In genomic region chr1:41890841-41891311, GRCh38 we compare ENCODE assay signal across 8 cellular contexts. TPM values are rescaled to one million over a fixed set of nuclear protein-coding genes. Genes with fewer than 3 reads are reported as not detected.
A peak's percentile ranks its signal among the peaks of the same experiment; 100 is the strongest.
DNase-seq lines count a peak whose midpoint lies in the region; ATAC-seq and TF ChIP-seq lines count a peak whose summit lies in the region.

No MANE protein-coding gene starts in this region.

- BruUV-seq in IMR-90 (replicated peaks; lab: Mats Ljungman, UMichigan): no TSS peak

- H2BK20ac ChIP-seq in IMR-90 (ENCODE audit: low read depth, low read length): no peak overlapping the region

- H3K4me3 ChIP-seq in IMR-90 (ENCODE audit: insufficient read depth, low read depth, low read length): no peak overlapping the region
- H3K4me3 ChIP-seq in skin epidermis: peak overlapping the region in 2 of 7 experiments; percentile 15 to 19

- no peak overlapping the region for H3K27ac ChIP-seq in IMR-90 (ENCODE audit: insufficient read depth, low read length)
- H3K27ac ChIP-seq in skin epidermis: peak overlapping the region in 19 of 21 experiments; percentile 12 to 95 (median 72)

- H3K9ac ChIP-seq in IMR-90 (ENCODE audit: low read depth, low read length): peak overlapping the region; percentile 7; the same call in 1 of the 2 replicates

- no CpG with 5 or more reads among the region's 6 CpGs for WGBS in IMR-90 (ENCODE audit: extremely low coverage in 2 of 2, insufficient read length in 1 of 2), 2 experiments

- 0 out of 2 replicates have a peak overlapping the region, but pooled peaks have one; percentile 13 for H3K14ac ChIP-seq in IMR-90 (replicated peaks; ENCODE audit: low read depth, low read length)

- no peaks in the 10 kb centered on the region for H3K79me1 ChIP-seq in IMR-90 (ENCODE audit: low read depth in 1 of 2, low read length in 2 of 2)

- no peaks in the 10 kb centered on the region for H4K20me1 ChIP-seq in IMR-90 (ENCODE audit: insufficient read depth, low read length)

- peak overlapping the region; percentile 10; the same call in 1 of the 2 replicates for H3K23ac ChIP-seq in IMR-90 (ENCODE audit: low read depth, low read length)

- H3K36me3 Mint-ChIP-seq in activated CD4-positive, alpha-beta memory T cell treated with anti-CD3 and anti-CD28 coated beads, Interleukin-2, amount 10 ng/mL, durations not matched to agents 7 days and 5 days (ENCODE audit: low read depth): peaks cover 4% of the 10 kb centered on the region

- intact Hi-C loops in IMR-90 (cut with micrococcal nuclease) (no loop called here), left cardiac atrium (cut with DNase I) (no loop called here)

- H2AK9ac ChIP-seq in IMR-90 (replicated peaks; ENCODE audit: low read depth, low read length, poor library complexity): no peak overlapping the region

- peaks cover 10% of the 10 kb centered on the region for H3K4me1 ChIP-seq in IMR-90 (ENCODE audit: control insufficient read depth, insufficient read depth, low read length)

- no peak overlapping the region for H3K18ac ChIP-seq in IMR-90 (ENCODE audit: low read depth, low read length)

- dilution Hi-C loops in IMR-90 (cut with HindIII; ENCODE audit: low sequenced_read_pairs, unreplicated experiment): no loop called here

- peak overlapping the region; percentile 30; the same call in 1 of the 2 replicates for H2BK120ac ChIP-seq in IMR-90 (ENCODE audit: low read depth, low read length)

- CTCF ChIA-PET in IMR-90 (lab: Yijun Ruan, JAX): interaction anchor here (1.4 kb wide), 1 partner anchor 42 kb away, joined by 3 read pairs; no protein-coding TSS in a partner anchor
- CTCF ChIA-PET in activated CD4-positive, alpha-beta memory T cell treated with anti-CD3 and anti-CD28 coated beads, Interleukin-2, amount 10 ng/mL, durations not matched to agents 7 days and 5 days (lab: Charles Lee): interaction anchor here (0.9 to 4.0 kb wide), 17 partner anchors 12 to 316 kb away, joined by 3 to 72 read pairs (median 5); partner anchors contain the start of gene HIVEP3

- H3K4ac ChIP-seq in IMR-90 (ENCODE audit: low read depth, low read length): peak overlapping the region; percentile 42; the same call in 1 of the 2 replicates

- H2AK5ac ChIP-seq in IMR-90 (ENCODE audit: low read depth, low read length): no peak overlapping the region

- no peaks in the 10 kb centered on the region for H3K9me3 Mint-ChIP-seq in activated CD4-positive, alpha-beta memory T cell treated with anti-CD3 and anti-CD28 coated beads, Interleukin-2, amount 10 ng/mL, durations not matched to agents 7 days and 5 days

- H4K91ac ChIP-seq in IMR-90 (ENCODE audit: insufficient read depth, low read depth, low read length): peak overlapping the region; percentile 24; the same call in 1 of the 2 replicates

- POLR2A ChIA-PET in IMR-90 (lab: Charles Lee; ENCODE audit: unreplicated experiment): no interaction called here
- POLR2A ChIA-PET in activated CD4-positive, alpha-beta memory T cell treated with anti-CD3 and anti-CD28 coated beads, Interleukin-2, amount 10 ng/mL, durations not matched to agents 7 days and 5 days (lab: Charles Lee): interaction anchor here (0.7 to 8.4 kb wide), 14 partner anchors 8 to 317 kb away, joined by 3 to 231 read pairs (median 4); partner anchors contain the start of gene HIVEP3

- ATAC-seq in IMR-90 (ENCODE audit: low read depth) (peak; percentile 33), left cardiac atrium (peak; percentile 72 to 89), HG02642 (IDR thresholded peaks at IDR 0.05; ENCODE audit: poor library complexity, unreplicated experiment) (no peak), GM18868 (IDR thresholded peaks at IDR 0.05; ENCODE audit: unreplicated experiment) (no peak)

- TF ChIP-seq RAD21 in IMR-90 (IDR thresholded peaks at IDR 0.05; ENCODE audit: low read length): no peak

- H4K5ac ChIP-seq in IMR-90 (ENCODE audit: low read depth, low read length): peak overlapping the region; percentile 31; the same call in 1 of the 2 replicates

- H3K4me1 Mint-ChIP-seq in activated CD4-positive, alpha-beta memory T cell treated with anti-CD3 and anti-CD28 coated beads, Interleukin-2, amount 10 ng/mL, durations not matched to agents 7 days and 5 days: peaks cover 73% of the 10 kb centered on the region

- H3K27me3 Mint-ChIP-seq in activated CD4-positive, alpha-beta memory T cell treated with anti-CD3 and anti-CD28 coated beads, Interleukin-2, amount 10 ng/mL, durations not matched to agents 7 days and 5 days: no peaks in the 10 kb centered on the region

- H3K4me3 Mint-ChIP-seq in activated CD4-positive, alpha-beta memory T cell treated with anti-CD3 and anti-CD28 coated beads, Interleukin-2, amount 10 ng/mL, durations not matched to agents 7 days and 5 days: peak overlapping the region; percentile 79

- no peaks in the 10 kb centered on the region for H3K36me3 ChIP-seq in IMR-90 (ENCODE audit: control insufficient read depth, insufficient read depth, low read length)

- no peak for TF ChIP-seq CTCF in IMR-90 (conservative IDR thresholded peaks at IDR 0.05; ENCODE audit: low read depth, low read length)

- peak overlapping the region; percentile 94 for H3K27ac Mint-ChIP-seq in activated CD4-positive, alpha-beta memory T cell treated with anti-CD3 and anti-CD28 coated beads, Interleukin-2, amount 10 ng/mL, durations not matched to agents 7 days and 5 days

- no peak overlapping the region for H3K56ac ChIP-seq in IMR-90 (ENCODE audit: extremely low read depth, insufficient read depth, low read length)

- H2BK15ac ChIP-seq in IMR-90 (ENCODE audit: low read depth, low read length): peak overlapping the region; percentile 55; the same call in 1 of the 3 replicates

- peak overlapping the region; percentile 89 for H2AFZ ChIP-seq in IMR-90 (replicated peaks; ENCODE audit: low read length, poor library complexity)

- no peaks in the 10 kb centered on the region for H3K27me3 ChIP-seq in IMR-90 (ENCODE audit: control insufficient read depth, insufficient read depth, low read length)

- H4K8ac ChIP-seq in IMR-90 (ENCODE audit: low read depth in 2 of 2, low read length in 2 of 2): peak overlapping the region; percentile 58 to 77

- H3K9me3 ChIP-seq in IMR-90 (ENCODE audit: control insufficient read depth, insufficient read depth, low read length): no peaks in the 10 kb centered on the region

- peak overlapping the region; percentile 92; the same call in 1 of the 2 replicates for H3K4me2 ChIP-seq in IMR-90 (ENCODE audit: low read depth, low read length)

- TF ChIP-seq POLR2A in IMR-90 (IDR thresholded peaks at IDR 0.05; ENCODE audit: low read depth, low read length): no peak

- no peak overlapping the region for H2BK5ac ChIP-seq in IMR-90 (ENCODE audit: low read depth, low read length, poor library complexity, severe bottlenecking)

- peaks cover 17% of the 10 kb centered on the region; the same call in 1 of the 2 replicates for H3K9me1 ChIP-seq in IMR-90 (ENCODE audit: insufficient read depth, low read length)

- DNase-seq in IMR-90: peak; percentile 29
- DNase-seq in activated CD4-positive, alpha-beta memory T cell treated with anti-CD3 and anti-CD28 coated beads, Interleukin-2, amount 10 ng/mL, durations not matched to agents 7 days and 5 days: no peak
- no peak for DNase-seq in left cardiac atrium
- DNase-seq in middle frontal gyrus (ENCODE audit: extremely low spot score, low spot score): no peak
- DNase-seq in NCI-H1930 (lab: John Stamatoyannopoulos, UW): no peak

- in situ Hi-C loops in IMR-90 (cut with MboI; ENCODE audit: low sequenced_read_pairs): no loop called here

TF ChIP-seq in IMR-90, 13 proteins besides CTCF, POLR2A, EP300 and RAD21:
- TF ChIP-seq NFE2L2 (IDR thresholded peaks at IDR 0.05; ENCODE audit: low read depth, low read length): no peak
- TF ChIP-seq CEBPB (IDR thresholded peaks at IDR 0.05; ENCODE audit: low read depth, low read length): no peak
- no peak for TF ChIP-seq BHLHE40 (IDR thresholded peaks at IDR 0.05; ENCODE audit: low read depth, low read length)
- TF ChIP-seq FOS (IDR thresholded peaks at IDR 0.05; ENCODE audit: low read depth, low read length): no peak
- TF ChIP-seq MXI1 (IDR thresholded peaks at IDR 0.05; ENCODE audit: borderline replicate concordance, low read depth, low read length): no peak
- TF ChIP-seq MAZ (IDR thresholded peaks at IDR 0.05; ENCODE audit: borderline replicate concordance, low read depth, low read length): no peak

RNA-seq across cellular contexts. Expression of gene HIVEP3, which starts 27.8 kb away (rescaled TPM):
- total RNA-seq in IMR-90 (2012; rRNA removed): 1.1 and 1.4 TPM in 2 replicates
- 3.6 and 4.0 TPM in 2 replicates for polyA plus RNA-seq in IMR-90 (2012; rRNA removed)
- 2.5 and 2.7 TPM in 2 replicates for polyA plus RNA-seq in IMR-90 (2012; cell fraction: cytosol; rRNA removed)
- polyA plus RNA-seq in IMR-90 (2012; cell fraction: nucleus; rRNA removed; ENCODE audit: low replicate concordance): 2.1 and 3.1 TPM in 2 replicates
- 10 to 100 TPM; 27.8 to 28.8 TPM for total RNA-seq in activated CD4-positive, alpha-beta memory T cell treated with anti-CD3 and anti-CD28 coated beads, Interleukin-2, amount 10 ng/mL, durations not matched to agents 7 days and 5 days
- 1 to 10 TPM; 6.6 to 7.2 TPM for total RNA-seq in left cardiac atrium

Comparison
In these comparisons a context has a peak if more than half of its experiments do, and no peak if none do; other contexts are left out.
1. ATAC-seq: peak in IMR-90 (single experiment) and left cardiac atrium (2 of 2); none in HG02642 (single experiment) and GM18868 (single experiment).